Comparison of ENCODE assay signal across 25 cellular contexts in genomic region chr7:66902844-66903180, GRCh38.
"Had no signal": no experiment of that assay in that cellular context is flagged by ENCODE, and none has a peak within 500 bp of the region (broad histone marks: within the 10 kb centered on the region; RNA-seq: fewer than 3 reads in every experiment).

No MANE protein-coding gene starts in this region.

- DNase-seq: islet precursor cell; left ventricle myocardium inferior; mesendoderm; naive B cell; natural killer cell; retina; stimulated activated CD4-positive, alpha-beta T cell treated with anti-CD3 and anti-CD28 coated beads, Interleukin-12 subunit alpha, Interleukin-12 subunit beta, amount 100 ng/mL, for 4 hours; stimulated activated CD4-positive, alpha-beta T cell treated with anti-CD3 and anti-CD28 coated beads, Interleukin-15, amount 100 ng/mL, for 24 hours; stimulated activated CD4-positive, alpha-beta T cell treated with anti-CD3 and anti-CD28 coated beads, Interleukin-2, amount 100 ng/mL, for 24 hours; stimulated activated CD4-positive, alpha-beta T cell treated with anti-CD3 and anti-CD28 coated beads, Interleukin-4, amount 100 ng/mL, for 1 hour; stimulated activated naive B cell treated with anti-CD40 and anti-IgM and Interleukin-4, amounts not matched to agents 10 μg/mL and 1 μg/mL and 100 μg/mL, for 72 hours; tibial artery; trophoblast cell; upper lobe of right lung had no signal

- H3K4me2 ChIP-seq: hepatocyte had no signal

- H3K27ac ChIP-seq: hepatocyte, left ventricle myocardium inferior, pancreas, prostate gland, skin epidermis, suprapubic skin, thoracic aorta, tibial artery, upper lobe of right lung had no signal

- H3K36me3 Mint-ChIP-seq: mesothelial cell of epicardium, naive B cell, natural killer cell had no signal

- ATAC-seq: natural killer cell; pancreas; sciatic nerve; stimulated activated naive B cell treated with anti-CD40 and anti-IgM and Interleukin-4, amounts not matched to agents 10 μg/mL and 1 μg/mL and 100 μg/mL, for 72 hours; upper lobe of right lung had no signal

- H3K4me3 Mint-ChIP-seq: mesothelial cell of epicardium; naive B cell; natural killer cell; stimulated activated naive B cell treated with anti-CD40 and anti-IgM and Interleukin-4, amounts not matched to agents 10 μg/mL and 1 μg/mL and 100 μg/mL, for 72 hours; stimulated activated naive CD8-positive, alpha-beta T cell treated with anti-CD3 and anti-CD28 coated beads, Interleukin-15, Interleukin-2, amounts not matched to agents 100 ng/mL and 50 ng/mL, for 24 hours had no signal

- H3K4me1 Mint-ChIP-seq: mesothelial cell of epicardium; naive B cell; natural killer cell; stimulated activated naive B cell treated with anti-CD40 and anti-IgM and Interleukin-4, amounts not matched to agents 10 μg/mL and 1 μg/mL and 100 μg/mL, for 72 hours had no signal

- H3K36me3 ChIP-seq: prostate gland had no signal

- H3K4me3 ChIP-seq: hepatocyte, left ventricle myocardium inferior, lung, pancreas, prostate gland, skin epidermis, suprapubic skin, thoracic aorta, tibial artery, upper lobe of right lung had no signal

- H3K27ac Mint-ChIP-seq: mesothelial cell of epicardium; stimulated activated naive B cell treated with anti-CD40 and anti-IgM and Interleukin-4, amounts not matched to agents 10 μg/mL and 1 μg/mL and 100 μg/mL, for 72 hours; stimulated activated naive CD8-positive, alpha-beta T cell treated with anti-CD3 and anti-CD28 coated beads, Interleukin-15, Interleukin-2, amounts not matched to agents 100 ng/mL and 50 ng/mL, for 24 hours had no signal

- H3K27me3 Mint-ChIP-seq: naive B cell; stimulated activated naive B cell treated with anti-CD40 and anti-IgM and Interleukin-4, amounts not matched to agents 10 μg/mL and 1 μg/mL and 100 μg/mL, for 72 hours; stimulated activated naive CD8-positive, alpha-beta T cell treated with anti-CD3 and anti-CD28 coated beads, Interleukin-15, Interleukin-2, amounts not matched to agents 100 ng/mL and 50 ng/mL, for 24 hours had no signal

- H3K9me3 ChIP-seq: left ventricle myocardium inferior, pancreas, prostate gland, suprapubic skin, thoracic aorta, tibial artery, upper lobe of right lung had no signal

- H3K27me3 ChIP-seq: hepatocyte, pancreas, suprapubic skin, tibial artery, upper lobe of right lung had no signal

- H3K79me2 ChIP-seq: hepatocyte had no signal

- H3K4me1 ChIP-seq: left ventricle myocardium inferior, pancreas, prostate gland, suprapubic skin, tibial artery, upper lobe of right lung had no signal

- FAIRE-seq: pancreas, urothelium cell line had no signal

- H3K9me3 Mint-ChIP-seq: mesothelial cell of epicardium; naive B cell; natural killer cell; stimulated activated naive B cell treated with anti-CD40 and anti-IgM and Interleukin-4, amounts not matched to agents 10 μg/mL and 1 μg/mL and 100 μg/mL, for 72 hours; stimulated activated naive CD8-positive, alpha-beta T cell treated with anti-CD3 and anti-CD28 coated beads, Interleukin-15, Interleukin-2, amounts not matched to agents 100 ng/mL and 50 ng/mL, for 24 hours had no signal

- H2AFZ ChIP-seq: hepatocyte had no signal
